Comparison of ENCODE assay signal across 11 cellular contexts in genomic region chr6:163438940-163439335, GRCh38. TPM values are rescaled to one million over a fixed set of nuclear protein-coding genes. Genes with fewer than 3 reads are reported as not detected.
DNase-seq lines count a peak whose midpoint lies in the region; ATAC-seq, FAIRE-seq and TF ChIP-seq lines count a peak whose summit lies in the region.
"Had no signal": no experiment of that assay in that cellular context is flagged by ENCODE, and none has a peak within 500 bp of the region (broad histone marks: within the 10 kb centered on the region; RNA-seq: fewer than 3 reads in every experiment).

No MANE protein-coding gene starts in this region.

- intact Hi-C loops in GM12878 (cut with micrococcal nuclease; ENCODE audit: unreplicated experiment) (no loop called here), gastrocnemius medialis (cut with DNase I; ENCODE audit: low total_unique reads) (no loop called here)

- no peaks in the 10 kb centered on the region for H3K36me3 Mint-ChIP-seq in HFFc6 (ENCODE audit: low read depth)

- no peak overlapping the region for H3K9ac ChIP-seq in GM12878 (ENCODE audit: control insufficient read depth, insufficient read depth, low read length)

- DNase-seq in NCI-H1436 (lab: John Stamatoyannopoulos, UW) (peak; percentile 11), NCI-H1436 treated with DMSO at 0.1 percent for 48 hours (lab: John Stamatoyannopoulos, UW) (no peak), M059J (ENCODE audit: low read depth) (peak; percentile 61), GM12878 (ENCODE audit: low read depth, low spot score) (no peak), gastrocnemius medialis (peak in 1 of 2 donors; percentile 32), HFFc6 (no peak), ureter (ENCODE audit: low spot score) (no peak), middle frontal gyrus (ENCODE audit: extremely low spot score, low spot score) (no peak)

- H3K4me3 Mint-ChIP-seq in HFFc6 = no peak overlapping the region
- H3K4me3 Mint-ChIP-seq: dendritic cell treated with granulocyte-macrophage colony-stimulating factor and Interleukin-4, amounts not matched to agents 40 ng/mL and 50 ng/mL, for 4 days had no signal

- no peaks in the 10 kb centered on the region for H3K9me3 Mint-ChIP-seq in HFFc6
- H3K9me3 Mint-ChIP-seq: dendritic cell treated with granulocyte-macrophage colony-stimulating factor and Interleukin-4, amounts not matched to agents 40 ng/mL and 50 ng/mL, for 4 days had no signal

- H3K4me2 ChIP-seq in GM12878 (ENCODE audit: control insufficient read depth, insufficient read depth) = no peak overlapping the region

- peaks cover 70% of the 10 kb centered on the region for H3K79me2 ChIP-seq in GM12878 (ENCODE audit: control insufficient read depth, insufficient read depth, low read length)

- CTCF ChIA-PET in GM12878 (lab: Yijun Ruan, JAX) = interaction anchor here (2.1 kb wide), 1 partner anchor 11 kb away, joined by 11 read pairs; no protein-coding TSS in a partner anchor

- POLR2A ChIA-PET in GM12878 (lab: Charles Lee) = no interaction called here

- H3K4me1 ChIP-seq in GM12878 (ENCODE audit: control insufficient read depth, insufficient read depth, low read length) (peaks cover 5% of the 10 kb centered on the region; the same call in 1 of the 2 replicates), gastrocnemius medialis (peaks cover 86 to 91% of the 10 kb centered on the region in 2 donors)

- no peaks in the 10 kb centered on the region for H3K27me3 ChIP-seq in GM12878 (replicated peaks in 1 of 2; ENCODE audit: control insufficient read depth in 2 of 2, insufficient read depth in 2 of 2, low read length in 1 of 2)
- no peaks in the 10 kb centered on the region for H3K27me3 ChIP-seq in gastrocnemius medialis

- H3K9me3 ChIP-seq in GM12878 (replicated peaks; ENCODE audit: control insufficient read depth, insufficient read depth, low read length) (peaks cover 2% of the 10 kb centered on the region), gastrocnemius medialis (no peaks in the 10 kb centered on the region)

- H3K27me3 Mint-ChIP-seq in HFFc6 (ENCODE audit: insufficient read depth) = no peaks in the 10 kb centered on the region
- H3K27me3 Mint-ChIP-seq: dendritic cell treated with granulocyte-macrophage colony-stimulating factor and Interleukin-4, amounts not matched to agents 40 ng/mL and 50 ng/mL, for 4 days had no signal

- in situ Hi-C loops in GM12878 (cut with MboI) = no loop called here
- in situ Hi-C loops in gastrocnemius medialis (cut with MboI; ENCODE audit: low sequenced_read_pairs in 4 of 4) = loop anchor here in 3 of 4 donors (10.0 to 25.0 kb wide), 3 partner anchors 146 to 273 kb away; no protein-coding TSS in a partner anchor

- 99% methylated on average over 4 of the region's 4 CpGs for WGBS in GM12878 (ENCODE audit: insufficient coverage, insufficient replicate concordance, low lambda C conversion rate, missing lambda C conversion rate)

- FAIRE-seq in GM12878 (lab: Jason Lieb, UNC) = no peak
- FAIRE-seq: HTR-8/SVneo had no signal

- no peak for TF ChIP-seq EP300 in GM12878 (IDR thresholded peaks at IDR 0.05; ENCODE audit: borderline replicate concordance in 1 of 2, control insufficient read depth in 1 of 2, low read depth in 2 of 2, low read length in 2 of 2)

- H4K20me1 ChIP-seq in GM12878 (ENCODE audit: control insufficient read depth, insufficient read depth) = no peaks in the 10 kb centered on the region

- no TSS peak for BruUV-seq in GM12878 (replicated peaks; lab: Mats Ljungman, UMichigan)

- peaks cover 25% of the 10 kb centered on the region for H3K4me1 Mint-ChIP-seq in HFFc6 (ENCODE audit: low read depth)

- no peak overlapping the region for H3K27ac Mint-ChIP-seq in HFFc6
- H3K27ac Mint-ChIP-seq: dendritic cell treated with granulocyte-macrophage colony-stimulating factor and Interleukin-4, amounts not matched to agents 40 ng/mL and 50 ng/mL, for 4 days had no signal

- no peak overlapping the region for H2AFZ ChIP-seq in GM12878 (ENCODE audit: control insufficient read depth, low read depth, low read length)

- RAD21 ChIA-PET in GM12878 (lab: Charles Lee; ENCODE audit: unreplicated experiment) = no interaction called here

- H3K36me3 ChIP-seq in GM12878 (ENCODE audit: control insufficient read depth in 2 of 2, insufficient read depth in 2 of 2, low read length in 1 of 2) (no peaks in the 10 kb centered on the region), gastrocnemius medialis (no peaks in the 10 kb centered on the region)

- TF ChIP-seq POLR2A in GM12878 (IDR thresholded peaks at IDR 0.05; ENCODE audit: low read depth, low read length) (no peak), gastrocnemius medialis (IDR thresholded peaks at IDR 0.05) (no peak)

- TF ChIP-seq CTCF in GM12878 (IDR thresholded peaks at IDR 0.05 in 2 of 3, conservative IDR thresholded peaks at IDR 0.05 in 1 of 3; ENCODE audit: control insufficient read depth in 2 of 3, extremely low read depth in 1 of 3, insufficient read depth in 1 of 3, low read depth in 3 of 3, low read length in 3 of 3) = no peak
- no peak for TF ChIP-seq CTCF in gastrocnemius medialis (IDR thresholded peaks at IDR 0.05 in 4 of 5, conservative IDR thresholded peaks at IDR 0.05 in 1 of 5)
- no peak for TF ChIP-seq CTCF in HFFc6 (IDR thresholded peaks at IDR 0.05)

- SMC1A ChIA-PET in GM12878 (lab: Charles Lee; ENCODE audit: uncharacterized antibody, unreplicated experiment) = interaction anchor here (2.5 to 6.4 kb wide), 2 partner anchors 10 to 20 kb away, joined by 12 to 34 read pairs; no protein-coding TSS in a partner anchor

- ATAC-seq in GM12878 = peak; percentile 73
- ATAC-seq in gastrocnemius medialis = peak in 1 of 2 donors; percentile 21

- no peak for TF ChIP-seq RAD21 in GM12878 (IDR thresholded peaks at IDR 0.05; ENCODE audit: insufficient read depth, low read depth, low read length)

- H3K4me3 ChIP-seq in GM12878 = no peak overlapping the region
- no peak overlapping the region for H3K4me3 ChIP-seq in gastrocnemius medialis

- no peak overlapping the region for H3K27ac ChIP-seq in GM12878 (ENCODE audit: control insufficient read depth, insufficient read depth)
- peak overlapping the region; percentile 3 to 98 (median 52) for H3K27ac ChIP-seq in gastrocnemius medialis
- H3K27ac ChIP-seq: VCaP had no signal

TF ChIP-seq in GM12878, 131 proteins besides CTCF, POLR2A, EP300 and RAD21:
- TF ChIP-seq SMAD5 (IDR thresholded peaks at IDR 0.05; ENCODE audit: low read depth) (no peak), SMAD1 (IDR thresholded peaks at IDR 0.05; ENCODE audit: low read depth, partially characterized antibody) (peak; percentile 36)

RNA-seq across cellular contexts. Expression of gene QKI, which starts 24.4 kb away (rescaled TPM):
- 106 and 142 TPM in 2 replicates for total RNA-seq in M059J (2014; rRNA removed; shearing (Covaris generic))
- total RNA-seq in GM12878 (2013; cell fraction: nucleolus; rRNA removed) = 93.7 and 101 TPM in 2 replicates
- total RNA-seq in GM12878 (2014; rRNA removed) (43.7 and 46.4 TPM in 2 replicates), GM12878 (2014; rRNA removed; fragmentation: Illumina TruSeq; extraction: Trizol) (47.8 and 52.5 TPM in 2 replicates), GM12878 (2021) (50.7 and 54.5 TPM in 2 replicates), gastrocnemius medialis (100 to 1,000 TPM; 283 to 425 (median 344) TPM), ureter (96.7 TPM)
- polyA plus RNA-seq in GM12878 (2011; ENCODE audit: low read depth) = 28.6 TPM
- polyA plus RNA-seq in GM12878 (2011; rRNA removed) (62.3 and 68.4 TPM in 2 replicates), GM12878 (2014; fragmentation: Illumina TruSeq; extraction: Trizol) (54.6 and 72.5 TPM in 2 replicates), GM12878 (2014; fragmentation: Nextera tagmentation; extraction: Ambion mirVana) (10 to 100 TPM; 10.7 to 27.1 TPM), GM12878 (2014; rRNA removed) (31.4 and 35.0 TPM in 2 replicates), GM12878 (2016; fragmentation: Nextera tagmentation; extraction: Ambion mirVana) (1 to 10 TPM; 4.7 to 4.8 TPM)
- 73.9 and 89.7 TPM in 2 replicates for polyA plus RNA-seq in GM12878 (2011; cell fraction: cytosol; rRNA removed)
- 42.5 and 60.8 TPM in 2 replicates for polyA plus RNA-seq in GM12878 (2011; cell fraction: nucleus; rRNA removed)
- 15.4 and 24.9 TPM in 2 replicates for polyA plus RNA-seq in GM12878 (2012)
- 203 and 222 TPM in 2 replicates for polyA minus RNA-seq in GM12878 (2011; rRNA and poly(A)+ RNA removed)
- polyA minus RNA-seq in GM12878 (2011; cell fraction: cytosol; rRNA and poly(A)+ RNA removed) = 55.9 and 69.2 TPM in 2 replicates
- 55.2 and 80.6 TPM in 2 replicates for polyA minus RNA-seq in GM12878 (2011; cell fraction: nucleus; rRNA and poly(A)+ RNA removed)
- total RNA-seq in HFFc6 (2021; fragmentation: NEBNext Ultra II Directional; extraction: Animal tissue kit (Norgen Biotek cat#: 25700)) = 10 to 100 TPM; 71.3 to 90.5 (median 85.1) TPM

Comparison
In these comparisons a context has a peak if more than half of its experiments do, and no peak if none do; other contexts are left out.
1. DNase-seq: peak in NCI-H1436 (single experiment) and M059J (single experiment); none in NCI-H1436 treated with DMSO at 0.1 percent for 48 hours (single experiment), GM12878 (single experiment), HFFc6 (single experiment), ureter (single experiment) and middle frontal gyrus (single experiment).